21 cellular contexts compared by ENCODE assay signal in genomic region chr1:16378443-16378842, GRCh38. TPM values are rescaled to one million over a fixed set of nuclear protein-coding genes. Genes with fewer than 3 reads are reported as not detected.
"Had no signal": no experiment of that assay in that cellular context is flagged by ENCODE, and none has a peak within 500 bp of the region (broad histone marks: within the 10 kb centered on the region; RNA-seq: fewer than 3 reads in every experiment).

No MANE protein-coding gene starts in this region.

- H3K9me3 ChIP-seq: heart left ventricle, stomach, thoracic aorta, transverse colon had no signal

- H3K4me3 Mint-ChIP-seq: dendritic cell treated with granulocyte-macrophage colony-stimulating factor and Interleukin-4, amounts not matched to agents 40 ng/mL and 50 ng/mL, for 4 days; nephron progenitor cell had no signal

- H3K27ac Mint-ChIP-seq: dendritic cell treated with granulocyte-macrophage colony-stimulating factor and Interleukin-4, amounts not matched to agents 40 ng/mL and 50 ng/mL, for 4 days had no signal

- H3K4me3 ChIP-seq: heart left ventricle, stomach, thoracic aorta, transverse colon had no signal

- H3K27me3 Mint-ChIP-seq: dendritic cell treated with granulocyte-macrophage colony-stimulating factor and Interleukin-4, amounts not matched to agents 40 ng/mL and 50 ng/mL, for 4 days; naive thymus-derived CD4-positive, alpha-beta T cell had no signal

- DNase-seq: foreskin melanocyte; heart left ventricle; hippocampal formation; left colon; naive thymus-derived CD4-positive, alpha-beta T cell; nephron progenitor cell; stimulated activated CD4-positive, alpha-beta T cell treated with anti-CD3 and anti-CD28 coated beads, Interleukin-4, amount 100 ng/mL, for 1 hour; stimulated activated CD8-positive, alpha-beta memory T cell treated with anti-CD3 and anti-CD28 coated beads, Interleukin-4, amount 100 ng/mL, for 48 hours; stimulated activated naive CD4-positive, alpha-beta T cell; stomach; substantia nigra had no signal

- H3K9me3 Mint-ChIP-seq: dendritic cell treated with granulocyte-macrophage colony-stimulating factor and Interleukin-4, amounts not matched to agents 40 ng/mL and 50 ng/mL, for 4 days; naive thymus-derived CD4-positive, alpha-beta T cell had no signal

- H3K27me3 ChIP-seq: heart left ventricle, stomach, transverse colon had no signal

- H3K36me3 ChIP-seq: thoracic aorta, transverse colon had no signal

- ATAC-seq: naive thymus-derived CD4-positive, alpha-beta T cell; right cardiac atrium had no signal

RNA-seq across cellular contexts. Expression of gene SPATA21, which starts 58.8 kb away (rescaled TPM):
- total RNA-seq: epithelial cell of proximal tubule; glomerular endothelial cell; heart left ventricle; kidney epithelial cell; left colon; lung microvascular endothelial cell; mesenteric fat pad; naive thymus-derived CD4-positive, alpha-beta T cell; osteoblast; right cardiac atrium; stomach; thoracic aorta; transverse colon had no signal
- polyA plus RNA-seq: naive thymus-derived CD4-positive, alpha-beta T cell had no signal
